In the genomic region with DNA sequence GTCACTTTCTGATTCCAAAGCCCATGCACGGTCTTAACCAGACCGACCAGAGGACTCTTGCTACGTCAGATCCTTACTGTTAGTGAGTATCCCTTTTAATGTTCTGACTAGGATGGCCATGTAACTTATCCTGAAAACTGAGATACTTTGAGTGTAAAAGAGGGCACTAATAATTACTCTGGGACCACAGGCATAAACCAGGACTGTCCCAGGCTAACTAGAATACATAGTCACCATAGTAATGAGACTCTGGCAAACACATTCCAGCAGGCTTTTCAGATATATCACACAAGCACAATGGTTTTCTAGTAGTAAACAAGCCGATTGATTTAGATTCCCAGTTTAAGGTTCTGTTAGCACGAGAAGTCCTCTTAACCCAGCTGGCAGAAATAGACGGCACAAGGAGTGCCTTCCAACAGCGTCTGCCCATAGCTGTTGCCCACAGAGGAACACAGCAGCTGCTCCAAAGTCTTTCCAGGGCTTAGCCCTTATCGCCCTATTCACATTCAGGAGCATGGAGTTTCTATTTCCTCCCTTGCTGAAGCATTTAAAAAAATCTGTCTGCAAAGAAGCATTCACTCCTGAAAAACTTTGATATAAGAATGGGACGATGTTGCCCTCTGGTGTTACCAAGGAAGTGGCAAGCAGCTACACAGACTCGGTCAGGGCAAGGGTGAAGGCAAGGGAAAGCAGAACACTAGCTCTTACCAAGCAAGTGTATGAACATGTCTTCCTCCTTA, we compare ENCODE assay signal across 8 cellular contexts.
DNase-seq lines count a peak whose midpoint lies in the region; ATAC-seq and TF ChIP-seq lines count a peak whose summit lies in the region.

No MANE protein-coding gene starts in this region.

- H3K27ac ChIP-seq in Karpas-422 (ENCODE audit: low read length) (no peak overlapping the region), hepatocyte (peak overlapping the region; percentile 14), stomach smooth muscle (ENCODE audit: low read length) (peak overlapping the region; percentile 8)

- H3K9me2 ChIP-seq in Karpas-422 (replicated peaks; ENCODE audit: insufficient read depth, low read length): no peaks in the 10 kb centered on the region
- H3K9me2 ChIP-seq in hepatocyte (replicated peaks; ENCODE audit: insufficient read depth): no peaks in the 10 kb centered on the region

- H3K4me3 ChIP-seq in Karpas-422 (ENCODE audit: low read length) (no peak overlapping the region), WI38 (ENCODE audit: low read depth, low read length) (no peak overlapping the region), hepatocyte (no peak overlapping the region), stomach smooth muscle (ENCODE audit: low read length in 2 of 2) (peak overlapping the region; percentile 10 to 30)

- no peaks in the 10 kb centered on the region for H3K36me3 ChIP-seq in Karpas-422 (ENCODE audit: insufficient read depth, low read length)
- H3K36me3 ChIP-seq in hepatocyte (replicated peaks; ENCODE audit: insufficient read depth, low read depth): no peaks in the 10 kb centered on the region
- no peaks in the 10 kb centered on the region for H3K36me3 ChIP-seq in stomach smooth muscle (ENCODE audit: control insufficient read depth in 2 of 2, insufficient read depth in 2 of 2, low read length in 2 of 2)

- H4K20me1 ChIP-seq in Karpas-422 (ENCODE audit: insufficient read depth, low read depth, low read length): no peaks in the 10 kb centered on the region
- H4K20me1 ChIP-seq in hepatocyte (ENCODE audit: insufficient read depth, poor library complexity, severe bottlenecking): no peaks in the 10 kb centered on the region

- 49% methylated on average over 10 of the region's 10 CpGs for WGBS in hepatocyte (ENCODE audit: low lambda C conversion rate, missing lambda C conversion rate)

- TF ChIP-seq CTCF in WI38 (IDR thresholded peaks at IDR 0.05; ENCODE audit: low read depth, low read length) (peak; percentile 45), hepatocyte (IDR thresholded peaks at IDR 0.05; ENCODE audit: poor library complexity) (peak; percentile 54)

- DNase-seq in DMS79 (lab: John Stamatoyannopoulos, UW) (peak; percentile 54), Karpas-422 (peak; percentile 52), hepatocyte (ENCODE audit: low spot score) (peak; percentile 68)

- no peak overlapping the region for H3K9ac ChIP-seq in Karpas-422 (ENCODE audit: low read length)
- H3K9ac ChIP-seq in stomach smooth muscle (ENCODE audit: low read length in 2 of 2): no peak overlapping the region

- H3K9me3 ChIP-seq in Karpas-422 (ENCODE audit: low read length): no peaks in the 10 kb centered on the region
- no peaks in the 10 kb centered on the region for H3K9me3 ChIP-seq in hepatocyte (ENCODE audit: low read depth)
- H3K9me3 ChIP-seq in stomach smooth muscle (ENCODE audit: control insufficient read depth in 2 of 2, low read length in 2 of 2): no peaks in the 10 kb centered on the region

- ATAC-seq in HG02610 (IDR thresholded peaks at IDR 0.05; ENCODE audit: unreplicated experiment) (no peak), GM21423 (IDR thresholded peaks at IDR 0.05; ENCODE audit: unreplicated experiment) (no peak), GM19452 (IDR thresholded peaks at IDR 0.05; ENCODE audit: unreplicated experiment) (no peak)

- H3K4me1 ChIP-seq in Karpas-422 (ENCODE audit: low read length) (no peaks in the 10 kb centered on the region), hepatocyte (ENCODE audit: insufficient read depth) (peaks cover 19% of the 10 kb centered on the region), stomach smooth muscle (ENCODE audit: control insufficient read depth, insufficient read depth, low read length) (no peaks in the 10 kb centered on the region)

- no peak overlapping the region for H3K4me2 ChIP-seq in Karpas-422 (ENCODE audit: low read depth, low read length, poor library complexity, severe bottlenecking)
- H3K4me2 ChIP-seq in hepatocyte: peak overlapping the region; percentile 46

- H2AFZ ChIP-seq in Karpas-422 (ENCODE audit: low read length): no peak overlapping the region
- peak overlapping the region; percentile 2 for H2AFZ ChIP-seq in hepatocyte

- H3K27me3 ChIP-seq in Karpas-422 (ENCODE audit: low read length) (no peaks in the 10 kb centered on the region), hepatocyte (no peaks in the 10 kb centered on the region), stomach smooth muscle (ENCODE audit: control insufficient read depth in 1 of 2, insufficient read depth in 2 of 2, low read length in 2 of 2) (no peaks in the 10 kb centered on the region)

- H3K79me2 ChIP-seq in Karpas-422 (ENCODE audit: low read length): no peaks in the 10 kb centered on the region
- H3K79me2 ChIP-seq in hepatocyte: no peaks in the 10 kb centered on the region

Comparison
In these comparisons a context has a peak if more than half of its experiments do, and no peak if none do; other contexts are left out.
1. H3K4me3 ChIP-seq: peak in stomach smooth muscle (2 of 2); none in Karpas-422 (single experiment), WI38 (single experiment) and hepatocyte (single experiment).
2. Peak in every context shown above with its lines, with median percentiles within 50 percentile points of each other: DNase-seq.